Comparison of ENCODE assay signal across 8 cellular contexts in genomic region chr17:7858487-7858832, GRCh38. TPM values are rescaled to one million over a fixed set of nuclear protein-coding genes. Genes with fewer than 3 reads are reported as not detected.
DNase-seq lines count a peak whose midpoint lies in the region; ATAC-seq, FAIRE-seq and TF ChIP-seq lines count a peak whose summit lies in the region.

No MANE protein-coding gene starts in this region.

- WGBS in GM12878 (ENCODE audit: insufficient coverage, insufficient replicate concordance, low lambda C conversion rate, missing lambda C conversion rate), result 52% methylated on average over 20 of the region's 20 CpGs

- peak; percentile 21; the same call in 1 of the 2 replicates for TF ChIP-seq RAD21 in GM12878 (IDR thresholded peaks at IDR 0.05; ENCODE audit: insufficient read depth, low read depth, low read length)

- FAIRE-seq in GM12878 (lab: Jason Lieb, UNC), result no peak
- FAIRE-seq in keratinocyte (lab: Jason Lieb, UNC), result peak; percentile 60

- DNase-seq in NCI-H2171 treated with DMSO at 0.1 percent for 48 hours (lab: John Stamatoyannopoulos, UW) (peak; percentile 52), NCI-H2171 (lab: John Stamatoyannopoulos, UW) (no peak), NCI-H748 treated with DMSO at 0.1 percent for 48 hours (lab: John Stamatoyannopoulos, UW) (peak; percentile 49), GM12878 (ENCODE audit: low read depth, low spot score) (no peak), keratinocyte (ENCODE audit: low read depth, low spot score) (no peak), cerebellum (ENCODE audit: low spot score) (no peak), KG1 (lab: John Stamatoyannopoulos, UW) (no peak)
- peak; percentile 56 for DNase-seq in stimulated activated naive CD4-positive, alpha-beta T cell treated with Interleukin-2 at 50 U/mL for 16 hours (lab: John Stamatoyannopoulos, UW)

- dilution Hi-C loops in keratinocyte (cut with MboI; ENCODE audit: extremely low pct_ligation_motif_present, low sequenced_read_pairs), result no loop called here

- TF ChIP-seq CTCF in GM12878 (IDR thresholded peaks at IDR 0.05 in 2 of 3, conservative IDR thresholded peaks at IDR 0.05 in 1 of 3; ENCODE audit: control insufficient read depth in 2 of 3, extremely low read depth in 1 of 3, insufficient read depth in 1 of 3, low read depth in 3 of 3, low read length in 3 of 3) (peak; percentile 15 to 44 (median 31); a peak in 3 of 6 replicates), keratinocyte (optimal IDR thresholded peaks at IDR 0.05 in 1 of 3, IDR thresholded peaks at IDR 0.05 in 1 of 3, conservative IDR thresholded peaks at IDR 0.05 in 1 of 3; ENCODE audit: extremely low read depth in 1 of 3, insufficient read depth in 2 of 3, low read length in 3 of 3) (peak; percentile 41 to 69 (median 57))

- no peaks in the 10 kb centered on the region; a peak in 2 of 4 replicates for H3K36me3 ChIP-seq in GM12878 (ENCODE audit: control insufficient read depth in 2 of 2, insufficient read depth in 2 of 2, low read length in 1 of 2)
- peaks cover 5 to 8% of the 10 kb centered on the region in 2 experiments for H3K36me3 ChIP-seq in keratinocyte (ENCODE audit: control insufficient read depth in 2 of 2, extremely low read depth in 1 of 2, insufficient read depth in 2 of 2, low read length in 2 of 2)

- CTCF ChIA-PET in GM12878 (lab: Yijun Ruan, JAX), result interaction anchor here (0.9 to 15.5 kb wide), 3 partner anchors 19 to 198 kb away, joined by 3 to 308 read pairs (median 75); no protein-coding TSS in a partner anchor

- no TSS peak for BruUV-seq in GM12878 (replicated peaks; lab: Mats Ljungman, UMichigan)

- POLR2A ChIA-PET in GM12878 (lab: Charles Lee), result no interaction called here

- no peak for TF ChIP-seq EP300 in GM12878 (IDR thresholded peaks at IDR 0.05; ENCODE audit: borderline replicate concordance in 1 of 2, control insufficient read depth in 1 of 2, low read depth in 2 of 2, low read length in 2 of 2)

- no peaks in the 10 kb centered on the region for H3K27me3 ChIP-seq in GM12878 (replicated peaks in 1 of 2; ENCODE audit: control insufficient read depth in 2 of 2, insufficient read depth in 2 of 2, low read length in 1 of 2)
- no peaks in the 10 kb centered on the region for H3K27me3 ChIP-seq in keratinocyte (ENCODE audit: control insufficient read depth, extremely low read depth, insufficient read depth, low read length)

- H3K9ac ChIP-seq in GM12878 (ENCODE audit: control insufficient read depth, insufficient read depth, low read length), result peak overlapping the region; percentile 86
- peak overlapping the region; percentile 79 for H3K9ac ChIP-seq in keratinocyte (ENCODE audit: control insufficient read depth, extremely low read depth, insufficient read depth, low read length)

- SMC1A ChIA-PET in GM12878 (lab: Charles Lee; ENCODE audit: uncharacterized antibody, unreplicated experiment), result interaction anchor here (0.8 to 2.4 kb wide), 2 partner anchors 10 to 131 kb away, joined by 4 to 9 read pairs; no protein-coding TSS in a partner anchor

- H3K79me2 ChIP-seq in GM12878 (ENCODE audit: control insufficient read depth, insufficient read depth, low read length) (peaks cover 17% of the 10 kb centered on the region), keratinocyte (ENCODE audit: control insufficient read depth, insufficient read depth, low read length) (peaks cover 25% of the 10 kb centered on the region)

- H4K20me1 ChIP-seq in GM12878 (ENCODE audit: control insufficient read depth, insufficient read depth) (no peaks in the 10 kb centered on the region), keratinocyte (ENCODE audit: control insufficient read depth, extremely low read depth, insufficient read depth, low read length) (no peaks in the 10 kb centered on the region)

- no peak for TF ChIP-seq POLR2A in GM12878 (IDR thresholded peaks at IDR 0.05; ENCODE audit: low read depth, low read length)

- in situ Hi-C loops in GM12878 (cut with MboI), result no loop called here

- peak overlapping the region; percentile 79 for H3K4me2 ChIP-seq in GM12878 (ENCODE audit: control insufficient read depth, insufficient read depth)
- peak overlapping the region; percentile 97 for H3K4me2 ChIP-seq in keratinocyte (ENCODE audit: control insufficient read depth, extremely low read depth, insufficient read depth, low read depth, low read length)

- H3K27ac ChIP-seq in GM12878 (ENCODE audit: control insufficient read depth, insufficient read depth) (peak overlapping the region; percentile 96), keratinocyte (ENCODE audit: control insufficient read depth, insufficient read depth, low read length) (peak overlapping the region; percentile 73)

- peak overlapping the region; percentile 97 for H2AFZ ChIP-seq in GM12878 (ENCODE audit: control insufficient read depth, low read depth, low read length)
- H2AFZ ChIP-seq in keratinocyte (ENCODE audit: control insufficient read depth, low read length), result peak overlapping the region; percentile 93

- H3K9me3 ChIP-seq in GM12878 (replicated peaks; ENCODE audit: control insufficient read depth, insufficient read depth, low read length) (no peaks in the 10 kb centered on the region), keratinocyte (ENCODE audit: control insufficient read depth, low read depth, low read length) (no peaks in the 10 kb centered on the region)

- peaks cover 17% of the 10 kb centered on the region for H3K4me1 ChIP-seq in GM12878 (ENCODE audit: control insufficient read depth, insufficient read depth, low read length)
- peaks cover 37% of the 10 kb centered on the region for H3K4me1 ChIP-seq in keratinocyte (ENCODE audit: control insufficient read depth, extremely low read depth, insufficient read depth, low read length)

- H3K4me3 ChIP-seq in GM12878, result peak overlapping the region; percentile 96
- H3K4me3 ChIP-seq in keratinocyte (ENCODE audit: control insufficient read depth in 2 of 3, extremely low read depth in 1 of 3, insufficient read depth in 2 of 3, low read depth in 1 of 3, low read length in 3 of 3), result peak overlapping the region; percentile 57 to 98 (median 79)

- ATAC-seq in GM12878, result peak; percentile 20

- no peaks in the 10 kb centered on the region for H3K9me1 ChIP-seq in keratinocyte (ENCODE audit: control insufficient read depth, extremely low read depth, insufficient read depth, low read length)

- RAD21 ChIA-PET in GM12878 (lab: Charles Lee; ENCODE audit: unreplicated experiment), result interaction anchor here (0.6 to 7.4 kb wide), 3 partner anchors 15 to 274 kb away, joined by 3 to 65 read pairs (median 3); no protein-coding TSS in a partner anchor

- intact Hi-C loops in GM12878 (cut with micrococcal nuclease; ENCODE audit: unreplicated experiment), result loop anchor here (5.0 kb wide), 1 partner anchor 171 kb away; the partner anchor contains the start of genes TP53 and WRAP53

RNA-seq across cellular contexts. Expression of gene CYB5D1, which starts 0.7 kb away (rescaled TPM):
- total RNA-seq in GM12878 (2013; cell fraction: nucleolus; rRNA removed), result 6.3 and 10.0 TPM in 2 replicates
- 6.8 and 8.4 TPM in 2 replicates for total RNA-seq in GM12878 (2014; rRNA removed)
- 5.8 and 6.6 TPM in 2 replicates for total RNA-seq in GM12878 (2014; rRNA removed; fragmentation: Illumina TruSeq; extraction: Trizol)
- total RNA-seq in GM12878 (2021), result 7.7 and 7.9 TPM in 2 replicates
- polyA plus RNA-seq in GM12878 (2011; ENCODE audit: low read depth), result 2.1 TPM
- 6.1 and 7.3 TPM in 2 replicates for polyA plus RNA-seq in GM12878 (2011; rRNA removed)
- 5.0 and 6.7 TPM in 2 replicates for polyA plus RNA-seq in GM12878 (2011; cell fraction: cytosol; rRNA removed)
- polyA plus RNA-seq in GM12878 (2011; cell fraction: nucleus; rRNA removed), result 3.3 and 4.2 TPM in 2 replicates
- polyA plus RNA-seq in GM12878 (2012), result 4.1 and 5.5 TPM in 2 replicates
- 8.7 and 10.7 TPM in 2 replicates for polyA plus RNA-seq in GM12878 (2014; fragmentation: Illumina TruSeq; extraction: Trizol)
- polyA plus RNA-seq in GM12878 (2014; fragmentation: Nextera tagmentation; extraction: Ambion mirVana), result 1 to 10 TPM; 1.6 TPM
- 6.9 and 8.1 TPM in 2 replicates for polyA plus RNA-seq in GM12878 (2014; rRNA removed)
- 1 to 10 TPM; 4.3 to 5.0 TPM for polyA plus RNA-seq in GM12878 (2016; fragmentation: Nextera tagmentation; extraction: Ambion mirVana)
- polyA minus RNA-seq in GM12878 (2011; rRNA and poly(A)+ RNA removed), result 3.7 and 6.3 TPM in 2 replicates
- polyA minus RNA-seq in GM12878 (2011; cell fraction: cytosol; rRNA and poly(A)+ RNA removed), result 1.6 and 2.4 TPM in 2 replicates
- polyA minus RNA-seq in GM12878 (2011; cell fraction: nucleus; rRNA and poly(A)+ RNA removed), result 3.1 and 11.2 TPM in 2 replicates
- 9.0 to 14.8 TPM (median 12.4 TPM) in 3 replicates for polyA plus RNA-seq in keratinocyte
- polyA plus RNA-seq in keratinocyte (2011; ENCODE audit: low read depth), result 3.5 TPM
- polyA plus RNA-seq in keratinocyte (2011; cell fraction: cytosol; rRNA removed), result 7.8 and 10.9 TPM in 2 replicates
- polyA plus RNA-seq in keratinocyte (2011; cell fraction: nucleus; rRNA removed), result 15.4 and 19.2 TPM in 2 replicates
- polyA plus RNA-seq in keratinocyte (2012; ENCODE audit: low replicate concordance), result 6.5 and 9.8 TPM in 2 replicates
- polyA minus RNA-seq in keratinocyte, result 6.2 to 12.7 TPM (median 6.7 TPM) in 3 replicates
- 9.8 TPM for polyA minus RNA-seq in keratinocyte (2011; cell fraction: cytosol; rRNA and poly(A)+ RNA removed)
- 5.5 and 9.0 TPM in 2 replicates for polyA minus RNA-seq in keratinocyte (2011; cell fraction: nucleus; rRNA and poly(A)+ RNA removed)
- total RNA-seq in cerebellum, result 15.3 TPM

RNA-seq across cellular contexts. Expression of gene NAA38, which starts 1.1 kb away (rescaled TPM):
- 5.1 and 8.1 TPM in 2 replicates for total RNA-seq in GM12878 (2013; cell fraction: nucleolus; rRNA removed)
- 197 and 248 TPM in 2 replicates for total RNA-seq in GM12878 (2014; rRNA removed)
- 98.5 and 108 TPM in 2 replicates for total RNA-seq in GM12878 (2014; rRNA removed; fragmentation: Illumina TruSeq; extraction: Trizol)
- total RNA-seq in GM12878 (2021), result 112 and 116 TPM in 2 replicates
- 18.5 TPM for polyA plus RNA-seq in GM12878 (2011; ENCODE audit: low read depth)
- polyA plus RNA-seq in GM12878 (2011; rRNA removed), result 28.4 and 82.1 TPM in 2 replicates
- polyA plus RNA-seq in GM12878 (2011; cell fraction: cytosol; rRNA removed), result 113 and 206 TPM in 2 replicates
- polyA plus RNA-seq in GM12878 (2011; cell fraction: nucleus; rRNA removed), result 131 and 137 TPM in 2 replicates
- 83.2 and 107 TPM in 2 replicates for polyA plus RNA-seq in GM12878 (2012)
- polyA plus RNA-seq in GM12878 (2014; fragmentation: Illumina TruSeq; extraction: Trizol), result 2.7 and 31.5 TPM in 2 replicates
- polyA plus RNA-seq in GM12878 (2014; fragmentation: Nextera tagmentation; extraction: Ambion mirVana), result 100 to 1,000 TPM; 206 to 231 TPM
- 223 and 292 TPM in 2 replicates for polyA plus RNA-seq in GM12878 (2014; rRNA removed)
- polyA plus RNA-seq in GM12878 (2016; fragmentation: Nextera tagmentation; extraction: Ambion mirVana), result 100 to 1,000 TPM; 323 to 337 TPM
- 15.4 and 31.2 TPM in 2 replicates for polyA minus RNA-seq in GM12878 (2011; rRNA and poly(A)+ RNA removed)
- 64.1 and 73.8 TPM in 2 replicates for polyA minus RNA-seq in GM12878 (2011; cell fraction: cytosol; rRNA and poly(A)+ RNA removed)
- polyA minus RNA-seq in GM12878 (2011; cell fraction: nucleus; rRNA and poly(A)+ RNA removed), result 21.2 and 34.0 TPM in 2 replicates
- polyA plus RNA-seq in keratinocyte, result 41.0 to 130 TPM (median 70.9 TPM) in 3 replicates
- polyA plus RNA-seq in keratinocyte (2011; ENCODE audit: low read depth), result 31.0 TPM
- 30.0 and 56.4 TPM in 2 replicates for polyA plus RNA-seq in keratinocyte (2011; cell fraction: cytosol; rRNA removed)
- 21.9 and 22.5 TPM in 2 replicates for polyA plus RNA-seq in keratinocyte (2011; cell fraction: nucleus; rRNA removed)
- 51.7 and 115 TPM in 2 replicates for polyA plus RNA-seq in keratinocyte (2012; ENCODE audit: low replicate concordance)
- 11.5 to 53.1 TPM (median 28.6 TPM) in 3 replicates for polyA minus RNA-seq in keratinocyte
- 221 TPM for polyA minus RNA-seq in keratinocyte (2011; cell fraction: cytosol; rRNA and poly(A)+ RNA removed)
- 8.3 and 23.7 TPM in 2 replicates for polyA minus RNA-seq in keratinocyte (2011; cell fraction: nucleus; rRNA and poly(A)+ RNA removed)
- 28.6 TPM for total RNA-seq in cerebellum

RNA-seq across cellular contexts. Expression of gene TMEM88, which starts 3.6 kb away (rescaled TPM):
- 3.8 and 4.1 TPM in 2 replicates for total RNA-seq in GM12878 (2013; cell fraction: nucleolus; rRNA removed)
- total RNA-seq in GM12878 (2014; rRNA removed), result 0.16 and 0.62 TPM in 2 replicates
- total RNA-seq in GM12878 (2014; rRNA removed; fragmentation: Illumina TruSeq; extraction: Trizol), result 0.28 TPM in 1 of 2 replicates, not detected in the other
- total RNA-seq in GM12878 (2021), result 0.69 and 1.1 TPM in 2 replicates
- not detected for polyA plus RNA-seq in GM12878 (2011; ENCODE audit: low read depth)
- polyA plus RNA-seq in GM12878 (2011; rRNA removed), result 0.20 TPM in 1 of 2 replicates, not detected in the other
- 0.17 and 0.27 TPM in 2 replicates for polyA plus RNA-seq in GM12878 (2011; cell fraction: cytosol; rRNA removed)
- polyA plus RNA-seq in GM12878 (2011; cell fraction: nucleus; rRNA removed), result 3.4 and 5.0 TPM in 2 replicates
- polyA plus RNA-seq in GM12878 (2012), result 1.2 TPM in 2 replicates
- polyA plus RNA-seq in GM12878 (2014; fragmentation: Illumina TruSeq; extraction: Trizol), result 0.21 TPM in 1 of 2 replicates, not detected in the other
- polyA plus RNA-seq in GM12878 (2014; fragmentation: Nextera tagmentation; extraction: Ambion mirVana), result not detected
- 0.22 and 2.2 TPM in 2 replicates for polyA plus RNA-seq in GM12878 (2014; rRNA removed)
- under 1 TPM in 1 of 2 experiments, not detected in 1; 0.24 TPM for polyA plus RNA-seq in GM12878 (2016; fragmentation: Nextera tagmentation; extraction: Ambion mirVana)
- not detected in 2 replicates for polyA minus RNA-seq in GM12878 (2011; rRNA and poly(A)+ RNA removed)
- polyA minus RNA-seq in GM12878 (2011; cell fraction: cytosol; rRNA and poly(A)+ RNA removed), result not detected in 2 replicates
- 0.97 and 1.9 TPM in 2 replicates for polyA minus RNA-seq in GM12878 (2011; cell fraction: nucleus; rRNA and poly(A)+ RNA removed)
- 0.14 to 0.45 TPM (median 0.24 TPM) in 3 replicates for polyA plus RNA-seq in keratinocyte
- not detected for polyA plus RNA-seq in keratinocyte (2011; ENCODE audit: low read depth)
- 0.09 and 0.16 TPM in 2 replicates for polyA plus RNA-seq in keratinocyte (2011; cell fraction: cytosol; rRNA removed)
- 2.1 and 3.6 TPM in 2 replicates for polyA plus RNA-seq in keratinocyte (2011; cell fraction: nucleus; rRNA removed)
- 0.36 and 1.5 TPM in 2 replicates for polyA plus RNA-seq in keratinocyte (2012; ENCODE audit: low replicate concordance)
- not detected in 3 replicates for polyA minus RNA-seq in keratinocyte
- polyA minus RNA-seq in keratinocyte (2011; cell fraction: cytosol; rRNA and poly(A)+ RNA removed), result not detected
- 2.6 TPM in 1 of 2 replicates, not detected in the other for polyA minus RNA-seq in keratinocyte (2011; cell fraction: nucleus; rRNA and poly(A)+ RNA removed)
- total RNA-seq in cerebellum, result 3.2 TPM

RNA-seq across cellular contexts. Expression of gene KDM6B, which starts 24.4 kb away (rescaled TPM):
- 30.6 and 36.2 TPM in 2 replicates for total RNA-seq in GM12878 (2013; cell fraction: nucleolus; rRNA removed)
- total RNA-seq in GM12878 (2014; rRNA removed) (1.2 and 9.8 TPM in 2 replicates), GM12878 (2014; rRNA removed; fragmentation: Illumina TruSeq; extraction: Trizol) (1.7 and 6.3 TPM in 2 replicates), GM12878 (2021) (19.7 and 21.4 TPM in 2 replicates), cerebellum (16.2 TPM)
- polyA plus RNA-seq in GM12878 (2011; ENCODE audit: low read depth), result 2.1 TPM
- polyA plus RNA-seq in GM12878 (2011; rRNA removed) (1.3 and 2.4 TPM in 2 replicates), GM12878 (2014; fragmentation: Illumina TruSeq; extraction: Trizol) (0.92 and 2.1 TPM in 2 replicates), GM12878 (2014; fragmentation: Nextera tagmentation; extraction: Ambion mirVana) (under 1 TPM; 0.05 to 0.07 TPM), GM12878 (2014; rRNA removed) (4.4 and 33.5 TPM in 2 replicates), GM12878 (2016; fragmentation: Nextera tagmentation; extraction: Ambion mirVana) (1 to 10 TPM in 1 of 2 experiments, under 1 TPM in 1; 0.91 to 1.7 TPM), keratinocyte (1.0 to 1.6 TPM (median 1.4 TPM) in 3 replicates)
- 1.3 and 1.6 TPM in 2 replicates for polyA plus RNA-seq in GM12878 (2011; cell fraction: cytosol; rRNA removed)
- polyA plus RNA-seq in GM12878 (2011; cell fraction: nucleus; rRNA removed), result 16.6 and 37.4 TPM in 2 replicates
- polyA plus RNA-seq in GM12878 (2012), result 12.8 and 15.1 TPM in 2 replicates
- polyA minus RNA-seq in GM12878 (2011; rRNA and poly(A)+ RNA removed), result 11.1 and 16.4 TPM in 2 replicates
- polyA minus RNA-seq in GM12878 (2011; cell fraction: cytosol; rRNA and poly(A)+ RNA removed), result 4.5 and 4.7 TPM in 2 replicates
- polyA minus RNA-seq in GM12878 (2011; cell fraction: nucleus; rRNA and poly(A)+ RNA removed), result 28.2 and 41.9 TPM in 2 replicates
- polyA plus RNA-seq in keratinocyte (2011; ENCODE audit: low read depth), result 8.2 TPM
- polyA plus RNA-seq in keratinocyte (2011; cell fraction: cytosol; rRNA removed), result 1.0 and 1.6 TPM in 2 replicates
- 11.7 and 18.0 TPM in 2 replicates for polyA plus RNA-seq in keratinocyte (2011; cell fraction: nucleus; rRNA removed)
- polyA plus RNA-seq in keratinocyte (2012; ENCODE audit: low replicate concordance), result 9.1 and 12.5 TPM in 2 replicates
- 2.3 to 8.4 TPM (median 5.9 TPM) in 3 replicates for polyA minus RNA-seq in keratinocyte
- 4.0 TPM for polyA minus RNA-seq in keratinocyte (2011; cell fraction: cytosol; rRNA and poly(A)+ RNA removed)
- 18.1 and 23.6 TPM in 2 replicates for polyA minus RNA-seq in keratinocyte (2011; cell fraction: nucleus; rRNA and poly(A)+ RNA removed)

RNA-seq across cellular contexts. Expression of gene CHD3, which starts 30.1 kb away (rescaled TPM):
- 85.9 and 102 TPM in 2 replicates for total RNA-seq in GM12878 (2013; cell fraction: nucleolus; rRNA removed)
- total RNA-seq in GM12878 (2014; rRNA removed), result 53.9 and 58.8 TPM in 2 replicates
- 36.8 and 37.4 TPM in 2 replicates for total RNA-seq in GM12878 (2014; rRNA removed; fragmentation: Illumina TruSeq; extraction: Trizol)
- 77.5 and 86.8 TPM in 2 replicates for total RNA-seq in GM12878 (2021)
- polyA plus RNA-seq in GM12878 (2011; ENCODE audit: low read depth), result 32.2 TPM
- 32.2 and 40.8 TPM in 2 replicates for polyA plus RNA-seq in GM12878 (2011; rRNA removed)
- 54.9 and 68.6 TPM in 2 replicates for polyA plus RNA-seq in GM12878 (2011; cell fraction: cytosol; rRNA removed)
- polyA plus RNA-seq in GM12878 (2011; cell fraction: nucleus; rRNA removed), result 210 and 271 TPM in 2 replicates
- polyA plus RNA-seq in GM12878 (2012), result 61.0 and 78.0 TPM in 2 replicates
- 53.9 and 56.1 TPM in 2 replicates for polyA plus RNA-seq in GM12878 (2014; fragmentation: Illumina TruSeq; extraction: Trizol)
- polyA plus RNA-seq in GM12878 (2014; fragmentation: Nextera tagmentation; extraction: Ambion mirVana), result 1 to 10 TPM; 1.4 to 3.3 TPM
- 55.1 and 69.0 TPM in 2 replicates for polyA plus RNA-seq in GM12878 (2014; rRNA removed)
- polyA plus RNA-seq in GM12878 (2016; fragmentation: Nextera tagmentation; extraction: Ambion mirVana), result 10 to 100 TPM; 13.2 to 14.4 TPM
- 62.9 and 77.4 TPM in 2 replicates for polyA minus RNA-seq in GM12878 (2011; rRNA and poly(A)+ RNA removed)
- polyA minus RNA-seq in GM12878 (2011; cell fraction: cytosol; rRNA and poly(A)+ RNA removed), result 29.1 and 43.7 TPM in 2 replicates
- polyA minus RNA-seq in GM12878 (2011; cell fraction: nucleus; rRNA and poly(A)+ RNA removed), result 36.8 and 69.3 TPM in 2 replicates
- polyA plus RNA-seq in keratinocyte, result 27.8 to 30.1 TPM (median 28.1 TPM) in 3 replicates
- 19.1 TPM for polyA plus RNA-seq in keratinocyte (2011; ENCODE audit: low read depth)
- 21.7 and 36.9 TPM in 2 replicates for polyA plus RNA-seq in keratinocyte (2011; cell fraction: cytosol; rRNA removed)
- 110 and 113 TPM in 2 replicates for polyA plus RNA-seq in keratinocyte (2011; cell fraction: nucleus; rRNA removed)
- polyA plus RNA-seq in keratinocyte (2012; ENCODE audit: low replicate concordance), result 21.0 and 81.2 TPM in 2 replicates
- polyA minus RNA-seq in keratinocyte, result 51.0 to 122 TPM (median 65.2 TPM) in 3 replicates
- polyA minus RNA-seq in keratinocyte (2011; cell fraction: cytosol; rRNA and poly(A)+ RNA removed), result 83.5 TPM
- polyA minus RNA-seq in keratinocyte (2011; cell fraction: nucleus; rRNA and poly(A)+ RNA removed), result 50.3 and 60.0 TPM in 2 replicates
- total RNA-seq in cerebellum, result 121 TPM

Comparison
In these comparisons a context has a peak if more than half of its experiments do, and no peak if none do; other contexts are left out.
1. DNase-seq: peak in NCI-H2171 treated with DMSO at 0.1 percent for 48 hours (single experiment), NCI-H748 treated with DMSO at 0.1 percent for 48 hours (single experiment) and stimulated activated naive CD4-positive, alpha-beta T cell treated with Interleukin-2 at 50 U/mL for 16 hours (single experiment); none in NCI-H2171 (single experiment), GM12878 (single experiment), keratinocyte (single experiment), cerebellum (single experiment) and KG1 (single experiment).